21 cellular contexts compared by ENCODE assay signal in genomic region chr5:16565118-16565517, GRCh38. TPM values are rescaled to one million over a fixed set of nuclear protein-coding genes. Genes with fewer than 3 reads are reported as not detected.
"Had no signal": no experiment of that assay in that cellular context is flagged by ENCODE, and none has a peak within 500 bp of the region (broad histone marks: within the 10 kb centered on the region; RNA-seq: fewer than 3 reads in every experiment).

No MANE protein-coding gene starts in this region.

- H3K9me3 Mint-ChIP-seq: endodermal cell; naive thymus-derived CD4-positive, alpha-beta T cell had no signal

- ATAC-seq: left lung; naive thymus-derived CD4-positive, alpha-beta T cell; stimulated activated naive CD8-positive, alpha-beta T cell treated with anti-CD3 and anti-CD28 coated beads, Interleukin-15, Interleukin-2, amounts not matched to agents 100 U/mL and 50 U/mL, for 24 hours had no signal

- H3K27me3 Mint-ChIP-seq: naive thymus-derived CD4-positive, alpha-beta T cell had no signal

- DNase-seq: cerebellar nuclear complex; colonic mucosa; dermis blood vessel endothelial cell; effector CD4-positive, alpha-beta T cell; endodermal cell; erythroblast; foreskin melanocyte; hypothalamus; kidney glomerular epithelial cell; left lung; naive thymus-derived CD4-positive, alpha-beta T cell; psoas muscle; retina; sigmoid colon; stimulated activated naive CD8-positive, alpha-beta T cell treated with anti-CD3 and anti-CD28 coated beads, Interleukin-15, Interleukin-2, amounts not matched to agents 100 U/mL and 50 U/mL, for 24 hours; testis had no signal

- H3K4me3 Mint-ChIP-seq: endodermal cell; naive thymus-derived CD4-positive, alpha-beta T cell had no signal

- H3K27ac ChIP-seq: cardiac muscle cell, colonic mucosa, left lung, neutrophil, psoas muscle, sigmoid colon, skin epidermis, testis had no signal

- H3K27me3 ChIP-seq: cardiac muscle cell, colonic mucosa, left lung, neutrophil, sigmoid colon, testis, tibial nerve had no signal

- H3K27ac Mint-ChIP-seq: endodermal cell had no signal

- H3K4me3 ChIP-seq: cardiac muscle cell, colonic mucosa, left lung, psoas muscle, sigmoid colon, skin epidermis, testis, tibial nerve had no signal

RNA-seq across cellular contexts. Expression of gene RETREG1, which starts 51.7 kb away (rescaled TPM):
- total RNA-seq: lung microvascular endothelial cell had no signal
